2 cellular contexts compared by ENCODE assay signal in genomic region chr14:24147761-24148428, GRCh38.
TF ChIP-seq lines count a peak whose summit lies in the region.

No MANE protein-coding gene starts in this region.

TF ChIP-seq in HepG2, 621 proteins besides CTCF, POLR2A, EP300 and RAD21 (continues in another document):
- TF ChIP-seq ZBTB42 (CRISPR knock-in tag; IDR thresholded peaks at IDR 0.05), result no peak
- TF ChIP-seq MXI1 (IDR thresholded peaks at IDR 0.05; ENCODE audit: borderline replicate concordance, low read depth, low read length), result no peak
- no peak for TF ChIP-seq ZNF644 (CRISPR knock-in tag; IDR thresholded peaks at IDR 0.05; ENCODE audit: low read depth)
- TF ChIP-seq KAT2B (IDR thresholded peaks at IDR 0.05; ENCODE audit: borderline replicate concordance, low read depth, low read length), result no peak
- TF ChIP-seq NR2F6 (IDR thresholded peaks at IDR 0.05), result no peak
- no peak for TF ChIP-seq NR2F6 (CRISPR knock-in tag; IDR thresholded peaks at IDR 0.05)
- TF ChIP-seq ZNF430 (CRISPR knock-in tag; IDR thresholded peaks at IDR 0.05), result no peak
- TF ChIP-seq ZNF510 (CRISPR knock-in tag; IDR thresholded peaks at IDR 0.05; ENCODE audit: low read depth), result peak; percentile 60; the same call in 1 of the 2 replicates
- no peak for TF ChIP-seq ZNF501 (CRISPR knock-in tag; IDR thresholded peaks at IDR 0.05)
- TF ChIP-seq ZNF605 (CRISPR knock-in tag; IDR thresholded peaks at IDR 0.05), result no peak
- no peak for TF ChIP-seq TEAD3 (CRISPR knock-in tag; optimal IDR thresholded peaks at IDR 0.05; ENCODE audit: borderline replicate concordance)
- TF ChIP-seq NFIB (CRISPR knock-in tag; IDR thresholded peaks at IDR 0.05; ENCODE audit: borderline replicate concordance), result no peak
- no peak for TF ChIP-seq SNAPC4 (CRISPR knock-in tag; IDR thresholded peaks at IDR 0.05)
- TF ChIP-seq SMC3 (IDR thresholded peaks at IDR 0.05; ENCODE audit: low read length), result no peak
- no peak for TF ChIP-seq FOXK1 (CRISPR knock-in tag; IDR thresholded peaks at IDR 0.05; ENCODE audit: borderline replicate concordance, low read depth)
- no peak for TF ChIP-seq ZBTB33 (CRISPR knock-in tag; IDR thresholded peaks at IDR 0.05)
- no peak for TF ChIP-seq HNF1A (IDR thresholded peaks at IDR 0.05; ENCODE audit: low read depth)
- TF ChIP-seq HNF1A (CRISPR knock-in tag; IDR thresholded peaks at IDR 0.05; ENCODE audit: borderline replicate concordance), result no peak
- TF ChIP-seq ZNF136 (CRISPR knock-in tag; IDR thresholded peaks at IDR 0.05; ENCODE audit: low read depth), result no peak

TF ChIP-seq in GM12891, 5 proteins besides CTCF, POLR2A, EP300 and RAD21:
- TF ChIP-seq SPI1 (IDR thresholded peaks at IDR 0.05; ENCODE audit: low read depth, low read length) (no peak), TAF1 (IDR thresholded peaks at IDR 0.05; ENCODE audit: low read depth, low read length) (no peak), PAX5 (IDR thresholded peaks at IDR 0.05; ENCODE audit: insufficient read depth, low read length, severe bottlenecking) (no peak), POLR2AphosphoS5 (IDR thresholded peaks at IDR 0.05; ENCODE audit: low read depth, low read length) (no peak; the same call in 1 of the 2 replicates), POU2F2 (IDR thresholded peaks at IDR 0.05; ENCODE audit: low read depth, low read length) (no peak)
TF ChIP-seq in GM12891: peak in this region for 0.
